1 cellular context compared by ENCODE assay signal in the genomic region with DNA sequence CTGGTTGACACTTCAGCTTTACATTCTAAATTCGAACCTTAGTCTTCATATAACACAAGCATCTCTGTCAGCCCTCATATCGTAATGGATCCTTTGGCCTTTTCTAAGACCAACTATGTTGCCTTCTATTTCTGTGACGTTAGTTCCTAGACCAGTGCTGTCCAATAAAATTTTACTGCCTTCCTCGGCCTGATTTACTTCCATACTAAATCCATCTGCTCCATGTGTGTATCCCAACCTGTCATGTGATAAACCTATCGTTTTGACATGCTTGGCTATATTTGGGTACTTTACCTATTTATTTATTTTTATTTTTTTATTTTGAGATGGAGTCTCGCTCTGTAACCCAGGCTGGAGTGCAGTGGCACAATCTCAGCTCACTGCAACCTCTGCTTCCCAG.
TF ChIP-seq lines count a peak whose summit lies in the region.

No MANE protein-coding gene starts in this region.

TF ChIP-seq in HepG2, 621 proteins besides CTCF, POLR2A, EP300 and RAD21:
- TF ChIP-seq, protein P1, sequence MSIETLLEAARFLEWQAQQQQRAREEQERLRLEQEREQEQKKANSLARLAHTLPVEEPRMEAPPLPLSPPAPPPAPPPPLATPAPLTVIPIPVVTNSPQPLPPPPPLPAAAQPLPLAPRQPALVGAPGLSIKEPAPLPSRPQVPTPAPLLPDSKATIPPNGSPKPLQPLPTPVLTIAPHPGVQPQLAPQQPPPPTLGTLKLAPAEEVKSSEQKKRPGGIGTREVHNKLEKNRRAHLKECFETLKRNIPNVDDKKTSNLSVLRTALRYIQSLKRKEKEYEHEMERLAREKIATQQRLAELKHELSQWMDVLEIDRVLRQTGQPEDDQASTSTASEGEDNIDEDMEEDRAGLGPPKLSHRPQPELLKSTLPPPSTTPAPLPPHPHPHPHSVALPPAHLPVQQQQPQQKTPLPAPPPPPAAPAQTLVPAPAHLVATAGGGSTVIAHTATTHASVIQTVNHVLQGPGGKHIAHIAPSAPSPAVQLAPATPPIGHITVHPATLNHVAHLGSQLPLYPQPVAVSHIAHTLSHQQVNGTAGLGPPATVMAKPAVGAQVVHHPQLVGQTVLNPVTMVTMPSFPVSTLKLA (IDR thresholded peaks at IDR 0.05): peak; percentile 59
- TF ChIP-seq ZNF20 (CRISPR knock-in tag; IDR thresholded peaks at IDR 0.05): no peak
